Comparison of ENCODE assay signal across 24 cellular contexts in the genomic region with DNA sequence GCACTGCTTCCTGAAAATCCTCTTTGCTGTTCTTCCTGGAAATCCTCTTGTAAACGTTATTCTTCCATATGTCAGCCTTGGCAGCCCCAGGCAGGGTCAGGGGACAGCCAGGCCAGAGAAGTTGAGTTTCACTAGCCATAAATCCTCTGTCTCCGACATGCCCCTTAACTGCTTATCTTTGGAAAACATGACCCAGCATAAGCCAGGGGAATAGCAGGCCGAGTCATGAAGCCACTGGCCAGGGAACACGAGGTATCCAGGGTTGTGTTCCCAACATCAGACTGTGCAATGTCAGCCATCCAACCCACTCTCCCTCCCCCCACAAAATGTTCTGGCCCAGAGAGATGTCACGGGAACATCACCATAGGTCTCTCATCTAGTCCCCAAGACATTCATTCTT.
"Had no signal": no experiment of that assay in that cellular context is flagged by ENCODE, and none has a peak within 500 bp of the region (broad histone marks: within the 10 kb centered on the region; RNA-seq: fewer than 3 reads in every experiment).

No MANE protein-coding gene starts in this region.

- H3K27me3 ChIP-seq: breast epithelium, left lung, pancreas, thyroid gland had no signal

- H3K9me3 ChIP-seq: pancreas, prostate gland, thyroid gland had no signal

- DNase-seq: activated CD4-positive, alpha-beta T cell treated with anti-CD3 and anti-CD28 coated beads for 48 hours; activated CD4-positive, alpha-beta T cell treated with anti-CD3 and anti-CD28 coated beads, Interleukin-2, amount 50 U/mL, for 48 hours; activated CD8-positive, alpha-beta memory T cell treated with anti-CD3 and anti-CD28 coated beads for 24 hours; activated effector memory CD4-positive, alpha-beta T cell treated with anti-CD3 and anti-CD28 coated beads, Interleukin-2, amount 50 U/mL, for 16 hours; activated naive CD4-positive, alpha-beta T cell treated with anti-CD3 and anti-CD28 coated beads, Interleukin-2, amount 10 ng/mL, durations not matched to agents 7 days and 5 days; activated naive CD8-positive, alpha-beta T cell treated with anti-CD3 and anti-CD28 coated beads, Interleukin-2, amount 10 ng/mL, durations not matched to agents 7 days and 5 days; amygdala; central memory CD4-positive, alpha-beta T cell; hippocampal formation; kidney glomerular epithelial cell; left lung; nucleus accumbens; sigmoid colon; small intestine; stimulated activated CD4-positive, alpha-beta T cell treated with anti-CD3 and anti-CD28 coated beads, Interleukin-1b, Interleukin-23, amount 100 ng/mL, for 48 hours; stimulated activated CD4-positive, alpha-beta T cell treated with anti-CD3 and anti-CD28 coated beads, Interleukin-4, amount 100 ng/mL, for 4 hours; stimulated activated CD8-positive, alpha-beta memory T cell treated with anti-CD3 and anti-CD28 coated beads, Interleukin-4, amount 100 ng/mL, for 48 hours; stimulated activated naive CD8-positive, alpha-beta T cell treated with anti-CD3 and anti-CD28 coated beads, Interleukin-15, amount 100 ng/mL, for 72 hours had no signal

- H3K36me3 ChIP-seq: breast epithelium, gastroesophageal sphincter, left lung, pancreas, prostate gland, sigmoid colon, thyroid gland had no signal

- H3K4me1 ChIP-seq: breast epithelium, gastroesophageal sphincter, left lung, pancreas, prostate gland, sigmoid colon, thyroid gland had no signal

- H3K27ac ChIP-seq: breast epithelium, gastroesophageal sphincter, left lung, pancreas, prostate gland, sigmoid colon, thyroid gland had no signal

- H3K4me3 ChIP-seq: breast epithelium, gastroesophageal sphincter, left lung, lung, pancreas, prostate gland, sigmoid colon, thyroid gland had no signal
